30 cellular contexts compared by ENCODE assay signal in the genomic region with DNA sequence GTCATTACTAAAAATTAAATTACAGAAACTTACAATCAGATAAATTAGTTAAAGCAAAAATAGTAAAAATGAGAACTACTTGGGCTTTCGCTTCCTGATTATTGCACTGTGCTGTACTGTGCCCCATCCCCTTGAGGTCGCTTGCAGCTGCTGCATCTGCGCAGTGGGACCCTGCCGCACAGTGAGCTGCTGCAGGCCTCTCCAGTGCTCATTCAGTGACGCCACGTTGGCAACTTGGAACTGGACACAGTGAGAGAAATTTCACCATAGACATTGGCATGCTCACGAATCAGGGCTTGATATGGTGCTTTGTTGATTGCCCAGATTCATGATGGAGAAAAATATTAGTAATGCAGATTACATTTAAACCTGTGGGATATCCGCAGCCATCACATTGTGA.
A peak's percentile ranks its signal among the peaks of the same experiment; 100 is the strongest.
DNase-seq lines count a peak whose midpoint lies in the region; ATAC-seq, FAIRE-seq and TF ChIP-seq lines count a peak whose summit lies in the region.
"Had no signal": no experiment of that assay in that cellular context is flagged by ENCODE, and none has a peak within 500 bp of the region (broad histone marks: within the 10 kb centered on the region; RNA-seq: fewer than 3 reads in every experiment).

No MANE protein-coding gene starts in this region.

- intact Hi-C loops in GM12878 (cut with micrococcal nuclease; ENCODE audit: unreplicated experiment): no loop called here

- TF ChIP-seq CTCF in GM12864 (IDR thresholded peaks at IDR 0.05; ENCODE audit: low read depth, low read length, missing control alignments) (no peak), GM12878 (IDR thresholded peaks at IDR 0.05 in 2 of 3, conservative IDR thresholded peaks at IDR 0.05 in 1 of 3; ENCODE audit: control insufficient read depth in 2 of 3, extremely low read depth in 1 of 3, insufficient read depth in 1 of 3, low read depth in 3 of 3, low read length in 3 of 3) (no peak)

- no peaks in the 10 kb centered on the region for H3K36me3 ChIP-seq in GM12878 (ENCODE audit: control insufficient read depth in 2 of 2, insufficient read depth in 2 of 2, low read length in 1 of 2)

- no peaks in the 10 kb centered on the region for H3K4me1 Mint-ChIP-seq in activated T-cell treated with anti-CD3 and anti-CD28 coated beads, Interleukin-2, amount 50 U/mL, for 24 hours (ENCODE audit: low read depth)
- H3K4me1 Mint-ChIP-seq: activated CD4-positive, alpha-beta memory T cell treated with anti-CD3 and anti-CD28 coated beads, Interleukin-2, amount 10 ng/mL, durations not matched to agents 7 days and 5 days; activated naive CD8-positive, alpha-beta T cell treated with anti-CD3 and anti-CD28 coated beads, Interleukin-2, amount 50 U/mL, for 24 hours; nephron progenitor cell had no signal

- H3K9ac ChIP-seq in GM12878 (ENCODE audit: control insufficient read depth, insufficient read depth, low read length): no peak overlapping the region
- H3K9ac ChIP-seq: parathyroid adenoma had no signal

- TF ChIP-seq POLR2A in GM12878 (IDR thresholded peaks at IDR 0.05; ENCODE audit: low read depth, low read length): no peak

- no peak for TF ChIP-seq EP300 in GM12878 (IDR thresholded peaks at IDR 0.05; ENCODE audit: borderline replicate concordance in 1 of 2, control insufficient read depth in 1 of 2, low read depth in 2 of 2, low read length in 2 of 2)

- no peaks in the 10 kb centered on the region for H3K9me3 ChIP-seq in GM12878 (replicated peaks; ENCODE audit: control insufficient read depth, insufficient read depth, low read length)
- H3K9me3 ChIP-seq: body of pancreas had no signal

- peaks cover 7% of the 10 kb centered on the region for H3K27me3 Mint-ChIP-seq in activated T-cell treated with anti-CD3 and anti-CD28 coated beads, Interleukin-2, amount 50 U/mL, for 24 hours
- H3K27me3 Mint-ChIP-seq: activated naive CD8-positive, alpha-beta T cell treated with anti-CD3 and anti-CD28 coated beads, Interleukin-2, amount 50 U/mL, for 24 hours had no signal

- no peak overlapping the region for H3K27ac ChIP-seq in GM12878 (ENCODE audit: control insufficient read depth, insufficient read depth)
- H3K27ac ChIP-seq: body of pancreas, parathyroid adenoma had no signal

- H3K4me2 ChIP-seq in GM12878 (ENCODE audit: control insufficient read depth, insufficient read depth): no peak overlapping the region

- H3K36me3 Mint-ChIP-seq in activated T-cell treated with anti-CD3 and anti-CD28 coated beads, Interleukin-2, amount 50 U/mL, for 24 hours (ENCODE audit: low read depth): no peaks in the 10 kb centered on the region
- H3K36me3 Mint-ChIP-seq: type B pancreatic cell, WTC11 had no signal

- H3K4me3 Mint-ChIP-seq in activated T-cell treated with anti-CD3 and anti-CD28 coated beads, Interleukin-2, amount 50 U/mL, for 24 hours: no peak overlapping the region
- H3K4me3 Mint-ChIP-seq: activated CD4-positive, alpha-beta memory T cell treated with anti-CD3 and anti-CD28 coated beads, Interleukin-2, amount 10 ng/mL, durations not matched to agents 7 days and 5 days; activated naive CD8-positive, alpha-beta T cell treated with anti-CD3 and anti-CD28 coated beads, Interleukin-2, amount 50 U/mL, for 24 hours; nephron progenitor cell; type B pancreatic cell; WTC11 had no signal

- RAD21 ChIA-PET in GM12878 (lab: Charles Lee; ENCODE audit: unreplicated experiment): interaction anchor here (0.5 kb wide), 1 partner anchor 27 kb away, joined by 3 read pairs; no protein-coding TSS in a partner anchor

- H3K4me3 ChIP-seq in GM12864 (ENCODE audit: low read depth, low read length): no peak overlapping the region
- no peak overlapping the region for H3K4me3 ChIP-seq in GM12878
- H3K4me3 ChIP-seq: body of pancreas, mucosa of descending colon had no signal

- no peaks in the 10 kb centered on the region for H4K20me1 ChIP-seq in GM12878 (ENCODE audit: control insufficient read depth, insufficient read depth)

- POLR2A ChIA-PET in GM12878 (lab: Charles Lee): no interaction called here

- 52% methylated on average over 8 of the region's 8 CpGs for WGBS in GM12878 (ENCODE audit: insufficient coverage, insufficient replicate concordance, low lambda C conversion rate, missing lambda C conversion rate)

- no TSS peak for BruUV-seq in GM12878 (replicated peaks; lab: Mats Ljungman, UMichigan)

- H3K9me3 Mint-ChIP-seq in activated T-cell treated with anti-CD3 and anti-CD28 coated beads, Interleukin-2, amount 50 U/mL, for 24 hours: no peaks in the 10 kb centered on the region
- H3K9me3 Mint-ChIP-seq: activated CD4-positive, alpha-beta memory T cell treated with anti-CD3 and anti-CD28 coated beads, Interleukin-2, amount 10 ng/mL, durations not matched to agents 7 days and 5 days; activated naive CD8-positive, alpha-beta T cell treated with anti-CD3 and anti-CD28 coated beads, Interleukin-2, amount 50 U/mL, for 24 hours; nephron progenitor cell; type B pancreatic cell had no signal

- H3K27me3 ChIP-seq in GM12878 (replicated peaks in 1 of 2; ENCODE audit: control insufficient read depth in 2 of 2, insufficient read depth in 2 of 2, low read length in 1 of 2): no peaks in the 10 kb centered on the region
- H3K27me3 ChIP-seq: body of pancreas had no signal

- TF ChIP-seq RAD21 in GM12878 (IDR thresholded peaks at IDR 0.05; ENCODE audit: insufficient read depth, low read depth, low read length): no peak

- H3K27ac Mint-ChIP-seq in activated T-cell treated with anti-CD3 and anti-CD28 coated beads, Interleukin-2, amount 50 U/mL, for 24 hours: no peak overlapping the region
- H3K27ac Mint-ChIP-seq: activated CD4-positive, alpha-beta memory T cell treated with anti-CD3 and anti-CD28 coated beads, Interleukin-2, amount 10 ng/mL, durations not matched to agents 7 days and 5 days; activated naive CD8-positive, alpha-beta T cell treated with anti-CD3 and anti-CD28 coated beads, Interleukin-2, amount 50 U/mL, for 24 hours; nephron progenitor cell; type B pancreatic cell; WTC11 had no signal

- CTCF ChIA-PET in GM12878 (lab: Yijun Ruan, JAX): no interaction called here

- H3K4me1 ChIP-seq in GM12878 (ENCODE audit: control insufficient read depth, insufficient read depth, low read length): no peaks in the 10 kb centered on the region
- H3K4me1 ChIP-seq: body of pancreas, parathyroid adenoma had no signal

- H2AFZ ChIP-seq in GM12878 (ENCODE audit: control insufficient read depth, low read depth, low read length): no peak overlapping the region
- H2AFZ ChIP-seq: parathyroid adenoma had no signal

- in situ Hi-C loops in GM12878 (cut with MboI): no loop called here

- peak; percentile 13 for DNase-seq in GM12864 (ENCODE audit: low read depth)
- no peak for DNase-seq in GM12878 (ENCODE audit: low read depth, low spot score)
- DNase-seq in COR-L47 (lab: John Stamatoyannopoulos, UW): no peak
- DNase-seq in T-helper 9 cell: no peak
- DNase-seq in activated T-cell treated with anti-CD3 and anti-CD28 coated beads, Interleukin-2, amount 50 U/mL, for 24 hours: no peak
- DNase-seq: activated CD4-positive, alpha-beta memory T cell treated with anti-CD3 and anti-CD28 coated beads, Interleukin-2, amount 10 ng/mL, durations not matched to agents 7 days and 5 days; activated gamma-delta T cell; activated naive CD8-positive, alpha-beta T cell treated with anti-CD3 and anti-CD28 coated beads, Interleukin-2, amount 50 U/mL, for 24 hours; activated T-cell treated with anti-CD3 and anti-CD28 coated beads for 4 hours; body of pancreas; effector CD4-positive, alpha-beta T cell; EL; erythroblast; foreskin melanocyte; hypothalamus; NCI-H1436 treated with DMSO at 0.1 percent for 48 hours; NCI-H524 treated with DMSO at 0.1 percent for 48 hours; nephron progenitor cell; right cardiac atrium; stimulated activated CD4-positive, alpha-beta T cell treated with anti-CD3 and anti-CD28 coated beads, Interleukin-15, amount 100 ng/mL, for 24 hours had no signal

- peak; percentile 81 for ATAC-seq in GM19455 (IDR thresholded peaks at IDR 0.05; ENCODE audit: unreplicated experiment)
- ATAC-seq in HG03520 (IDR thresholded peaks at IDR 0.05; ENCODE audit: unreplicated experiment): peak; percentile 95
- peak; percentile 79 for ATAC-seq in GM12878
- ATAC-seq in GM18870 (IDR thresholded peaks at IDR 0.05; ENCODE audit: unreplicated experiment): no peak
- ATAC-seq: activated naive CD8-positive, alpha-beta T cell treated with anti-CD3 and anti-CD28 coated beads, Interleukin-2, amount 50 U/mL, for 24 hours; body of pancreas; HCT116; mucosa of descending colon; right cardiac atrium; Right ventricle myocardium inferior; WTC11 had no signal

- SMC1A ChIA-PET in GM12878 (lab: Charles Lee; ENCODE audit: uncharacterized antibody, unreplicated experiment): no interaction called here

- H3K79me2 ChIP-seq in GM12878 (ENCODE audit: control insufficient read depth, insufficient read depth, low read length): no peaks in the 10 kb centered on the region
- H3K79me2 ChIP-seq: parathyroid adenoma had no signal

- FAIRE-seq in GM12878 (lab: Jason Lieb, UNC): no peak
- FAIRE-seq: islet of Langerhans had no signal

TF ChIP-seq in GM12878, 131 proteins besides CTCF, POLR2A, EP300 and RAD21:
- TF ChIP-seq SPI1 (IDR thresholded peaks at IDR 0.05; ENCODE audit: borderline replicate concordance, insufficient read depth, low read depth, low read length) (peak; percentile 34; the same call in 1 of the 2 replicates), ZBED1 (IDR thresholded peaks at IDR 0.05; ENCODE audit: borderline replicate concordance) (no peak)
